Comparison of ENCODE assay signal across 1 cellular context in the genomic region with DNA sequence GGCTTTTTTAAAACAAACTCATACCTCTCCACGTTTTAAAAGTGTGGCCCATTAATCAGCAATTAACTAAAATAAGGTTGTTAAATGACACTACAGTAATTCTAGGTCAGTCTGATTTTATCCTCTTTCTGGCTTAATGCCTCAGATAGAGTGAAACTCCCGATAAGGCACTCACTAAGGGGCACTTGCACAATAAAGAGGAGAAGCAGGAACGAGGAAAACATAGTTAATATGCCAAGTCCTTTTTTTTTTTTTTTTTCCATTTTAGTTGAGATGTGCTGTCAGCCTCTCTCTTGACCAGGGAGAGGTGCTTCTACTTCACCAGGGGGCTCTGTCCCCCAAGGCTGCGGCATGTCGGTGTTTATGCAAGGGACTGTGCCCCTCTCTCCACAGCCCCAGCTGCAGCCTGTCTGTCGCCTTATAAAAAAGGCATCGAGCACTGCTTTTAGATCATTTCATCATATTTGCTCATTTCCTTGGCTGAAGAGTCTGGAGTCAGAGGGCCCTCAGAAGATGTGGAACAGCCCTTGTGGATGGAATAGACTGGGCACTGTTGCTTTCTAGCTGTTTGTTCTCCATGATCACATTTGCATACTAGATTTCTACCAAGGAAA.
TF ChIP-seq lines count a peak whose summit lies in the region.

No MANE protein-coding gene starts in this region.

TF ChIP-seq in IMR-90, 13 proteins besides CTCF, POLR2A, EP300 and RAD21:
- TF ChIP-seq CEBPB (IDR thresholded peaks at IDR 0.05; ENCODE audit: low read depth, low read length) (peak; percentile 37; the same call in 1 of the 2 replicates), RFX5 (IDR thresholded peaks at IDR 0.05; ENCODE audit: low read depth, low read length) (no peak)
